ENCODE assay signal across 17 cellular contexts in genomic region chr10:80173441-80173840, GRCh38.
A peak's percentile ranks its signal among the peaks of the same experiment; 100 is the strongest.
DNase-seq lines count a peak whose midpoint lies in the region.
"Had no signal": no experiment of that assay in that cellular context is flagged by ENCODE, and none has a peak within 500 bp of the region (broad histone marks: within the 10 kb centered on the region; RNA-seq: fewer than 3 reads in every experiment).

No MANE protein-coding gene starts in this region.

- intact Hi-C loops in head of caudate nucleus (cut with DNase I), result no loop called here

- H3K27ac ChIP-seq in cingulate gyrus (ENCODE audit: low read depth, low read length), result peak overlapping the region; percentile 24
- H3K27ac ChIP-seq: GM23248, tibial nerve had no signal

- DNase-seq in Ammon's horn (ENCODE audit: low spot score), result peak; percentile 29
- DNase-seq in DMS153 treated with DMSO at 0.1 percent for 48 hours (lab: John Stamatoyannopoulos, UW; ENCODE audit: unreplicated experiment), result peak; percentile 24
- DNase-seq in NCI-H2171 (lab: John Stamatoyannopoulos, UW), result peak; percentile 60
- DNase-seq in stimulated activated naive CD4-positive, alpha-beta T cell treated with Interleukin-2 at 50 U/mL for 16 hours (lab: John Stamatoyannopoulos, UW), result no peak
- no peak for DNase-seq in head of caudate nucleus
- no peak for DNase-seq in T-helper 1 cell
- DNase-seq in stimulated activated CD4-positive, alpha-beta T cell treated with anti-CD3 and anti-CD28 coated beads, Interleukin-2, amount 100 ng/mL, for 24 hours, result no peak
- DNase-seq: activated B cell treated with CpG ODN at 0.5 μM for 24 hours, activated T-cell treated with anti-CD3 and anti-CD28 coated beads for 4 hours, dermis blood vessel endothelial cell, GM23248, hypothalamus, left ventricle myocardium inferior, OCI-M1, SW 1271 had no signal

Comparison
In these comparisons a context has a peak if more than half of its experiments do, and no peak if none do; other contexts are left out.
1. DNase-seq: peak in Ammon's horn (single experiment), DMS153 treated with DMSO at 0.1 percent for 48 hours (single experiment) and NCI-H2171 (single experiment); none in stimulated activated naive CD4-positive, alpha-beta T cell treated with Interleukin-2 at 50 U/mL for 16 hours (single experiment), head of caudate nucleus (0 of 42), T-helper 1 cell (0 of 5) and stimulated activated CD4-positive, alpha-beta T cell treated with anti-CD3 and anti-CD28 coated beads, Interleukin-2, amount 100 ng/mL, for 24 hours (0 of 2).